In the genomic region with DNA sequence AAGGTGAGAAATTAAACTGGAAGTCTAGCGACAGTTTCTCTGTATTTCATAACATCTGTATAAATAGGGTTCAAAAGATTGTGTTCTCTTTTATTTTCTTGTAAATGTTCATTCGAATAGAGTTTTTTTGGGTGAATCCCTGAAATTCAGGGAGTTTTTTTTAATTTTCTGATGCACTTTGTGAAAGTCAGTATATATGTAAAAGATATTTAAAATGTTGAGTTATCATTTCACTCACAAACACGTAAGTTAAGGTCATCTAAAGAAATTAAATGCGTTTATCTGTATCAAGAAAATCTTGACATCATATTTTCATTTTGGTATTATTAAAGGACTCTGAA, we compare ENCODE assay signal across 16 cellular contexts. TPM values are rescaled to one million over a fixed set of nuclear protein-coding genes. Genes with fewer than 3 reads are reported as not detected.
DNase-seq lines count a peak whose midpoint lies in the region; ATAC-seq, FAIRE-seq and TF ChIP-seq lines count a peak whose summit lies in the region.
"Had no signal": no experiment of that assay in that cellular context is flagged by ENCODE, and none has a peak within 500 bp of the region (broad histone marks: within the 10 kb centered on the region; RNA-seq: fewer than 3 reads in every experiment).

No MANE protein-coding gene starts in this region.

- H3K27me3 Mint-ChIP-seq in activated naive CD4-positive, alpha-beta T cell treated with anti-CD3 and anti-CD28 coated beads, Interleukin-2, amount 50 U/mL, for 24 hours, result peaks cover 48% of the 10 kb centered on the region
- H3K27me3 Mint-ChIP-seq in stimulated activated naive CD8-positive, alpha-beta T cell treated with anti-CD3 and anti-CD28 coated beads, Interleukin-15, amount 100 ng/mL, for 72 hours, result peaks cover 99% of the 10 kb centered on the region

- no peaks in the 10 kb centered on the region for H3K79me2 ChIP-seq in OCI-LY1 (ENCODE audit: insufficient read depth, low read length)
- H3K79me2 ChIP-seq in endothelial cell of umbilical vein (ENCODE audit: control insufficient read depth, insufficient read depth, low read length), result no peaks in the 10 kb centered on the region

- peak overlapping the region; percentile 63 for H3K4me3 ChIP-seq in OCI-LY1 (ENCODE audit: low read depth, low read length, poor library complexity, severe bottlenecking)
- H3K4me3 ChIP-seq in endothelial cell of umbilical vein (replicated peaks in 1 of 3; ENCODE audit: insufficient read depth in 1 of 3, low read depth in 1 of 3, low read length in 3 of 3), result no peak overlapping the region
- H3K4me3 ChIP-seq: left lung had no signal

- H3F3A ChIP-seq in OCI-LY1 (ENCODE audit: insufficient read depth, low read length), result no peaks in the 10 kb centered on the region

- no peaks in the 10 kb centered on the region for H3K9me2 ChIP-seq in OCI-LY1 (ENCODE audit: low read depth, low read length)

- CTCF ChIA-PET in endothelial cell of umbilical vein (lab: Charles Lee), result interaction anchor here (0.6 to 1.9 kb wide), 4 partner anchors 12 to 454 kb away, joined by 3 to 6 read pairs (median 4); no protein-coding TSS in a partner anchor

- POLR2A ChIA-PET in endothelial cell of umbilical vein (lab: Charles Lee), result no interaction called here

- H2AFZ ChIP-seq in OCI-LY1 (ENCODE audit: low read length) (no peak overlapping the region), endothelial cell of umbilical vein (ENCODE audit: low read depth, low read length) (no peak overlapping the region)

- H3K27ac Mint-ChIP-seq in activated naive CD4-positive, alpha-beta T cell treated with anti-CD3 and anti-CD28 coated beads, Interleukin-2, amount 50 U/mL, for 24 hours, result no peak overlapping the region
- H3K27ac Mint-ChIP-seq in stimulated activated naive CD8-positive, alpha-beta T cell treated with anti-CD3 and anti-CD28 coated beads, Interleukin-15, amount 100 ng/mL, for 72 hours, result no peak overlapping the region

- H3K27ac ChIP-seq in OCI-LY1 (ENCODE audit: low read depth, low read length, poor library complexity, severe bottlenecking), result no peak overlapping the region
- H3K27ac ChIP-seq in endothelial cell of umbilical vein (ENCODE audit: insufficient read depth, low read depth, low read length), result no peak overlapping the region
- H3K27ac ChIP-seq: epithelial cell of prostate, heart left ventricle, left lung had no signal

- H3K9me1 ChIP-seq in endothelial cell of umbilical vein (replicated peaks; ENCODE audit: control insufficient read depth, extremely low read depth, insufficient read depth, low read length), result no peaks in the 10 kb centered on the region

- H3K4me1 ChIP-seq in OCI-LY1 (ENCODE audit: insufficient read depth, low read length, severe bottlenecking), result peaks cover 60% of the 10 kb centered on the region
- H3K4me1 ChIP-seq in endothelial cell of umbilical vein (ENCODE audit: control insufficient read depth, extremely low read depth, insufficient read depth, low read length), result peaks cover 38% of the 10 kb centered on the region
- H3K4me1 ChIP-seq: BE2C had no signal

- ATAC-seq in stimulated activated naive CD8-positive, alpha-beta T cell treated with anti-CD3 and anti-CD28 coated beads, Interleukin-15, amount 100 ng/mL, for 72 hours, result no peak
- no peak for ATAC-seq in left ventricle myocardium superior
- no peak for ATAC-seq in GM19328 (IDR thresholded peaks at IDR 0.05; ENCODE audit: unreplicated experiment)
- ATAC-seq: heart left ventricle, left lung had no signal

- H3K27me3 ChIP-seq in OCI-LY1 (ENCODE audit: insufficient read depth, low read length), result peaks cover 2% of the 10 kb centered on the region; the same call in 1 of the 2 replicates
- peaks cover 84 to 97% of the 10 kb centered on the region in 2 experiments for H3K27me3 ChIP-seq in endothelial cell of umbilical vein (ENCODE audit: control insufficient read depth in 2 of 2, insufficient read depth in 2 of 2, low read length in 2 of 2)

- no peak for DNase-seq in activated naive CD4-positive, alpha-beta T cell treated with Interleukin-2 at 50 U/mL for 16 hours
- peak; percentile 26 for DNase-seq in endothelial cell of umbilical vein (ENCODE audit: low read depth, low spot score)
- DNase-seq in stimulated activated naive CD8-positive, alpha-beta T cell treated with anti-CD3 and anti-CD28 coated beads, Interleukin-15, amount 100 ng/mL, for 72 hours, result no peak
- no peak for DNase-seq in NCI-H2196 treated with DMSO at 0.1 percent for 48 hours (lab: John Stamatoyannopoulos, UW; ENCODE audit: unreplicated experiment)
- DNase-seq in left ventricle myocardium superior, result no peak
- DNase-seq: BE2C; heart left ventricle; left lung; posterior cingulate gyrus; stimulated activated naive B cell treated with anti-CD40 and anti-IgM and Interleukin-4, amounts not matched to agents 10 μg/mL and 1 μg/mL and 100 μg/mL, for 72 hours; T-helper 9 cell had no signal

- no peak for FAIRE-seq in endothelial cell of umbilical vein (lab: Jason Lieb, UNC)
- FAIRE-seq: bronchial epithelial cell had no signal

- H4K20me1 ChIP-seq in OCI-LY1 (ENCODE audit: insufficient read depth, low read length) (no peaks in the 10 kb centered on the region), endothelial cell of umbilical vein (replicated peaks; ENCODE audit: control insufficient read depth, extremely low read depth, insufficient read depth, low read length) (no peaks in the 10 kb centered on the region)

- H3K9me3 Mint-ChIP-seq in activated naive CD4-positive, alpha-beta T cell treated with anti-CD3 and anti-CD28 coated beads, Interleukin-2, amount 50 U/mL, for 24 hours, result no peaks in the 10 kb centered on the region
- H3K9me3 Mint-ChIP-seq in stimulated activated naive CD8-positive, alpha-beta T cell treated with anti-CD3 and anti-CD28 coated beads, Interleukin-15, amount 100 ng/mL, for 72 hours, result no peaks in the 10 kb centered on the region
- H3K9me3 Mint-ChIP-seq: stimulated activated naive B cell treated with anti-CD40 and anti-IgM and Interleukin-4, amounts not matched to agents 10 μg/mL and 1 μg/mL and 100 μg/mL, for 72 hours had no signal

- BruUV-seq in endothelial cell of umbilical vein (replicated peaks; lab: Mats Ljungman, UMichigan), result no TSS peak

- no peaks in the 10 kb centered on the region for H3K36me3 Mint-ChIP-seq in activated naive CD4-positive, alpha-beta T cell treated with anti-CD3 and anti-CD28 coated beads, Interleukin-2, amount 50 U/mL, for 24 hours

- peak overlapping the region; percentile 58; the same call in 1 of the 2 replicates for H3K9ac ChIP-seq in OCI-LY1 (ENCODE audit: low read length)
- no peak overlapping the region for H3K9ac ChIP-seq in endothelial cell of umbilical vein (replicated peaks; ENCODE audit: extremely low read depth, insufficient read depth, low read length)

- no peak for TF ChIP-seq CTCF in OCI-LY1 (IDR thresholded peaks at IDR 0.05; ENCODE audit: low read length)
- TF ChIP-seq CTCF in endothelial cell of umbilical vein (IDR thresholded peaks at IDR 0.05; ENCODE audit: extremely low read depth in 1 of 2, insufficient read depth in 1 of 2, low read depth in 1 of 2, low read length in 2 of 2), result no peak

- intact Hi-C loops in endothelial cell of umbilical vein (cut with micrococcal nuclease) (loop anchor here (5.0 kb wide), 1 partner anchor 91 kb away; the partner anchor contains the start of gene OLA1), left ventricle myocardium superior (cut with micrococcal nuclease) (no loop called here)

- no peak for TF ChIP-seq POLR2A in endothelial cell of umbilical vein (IDR thresholded peaks at IDR 0.05; ENCODE audit: low read depth, low read length)

- H3K36me3 ChIP-seq in OCI-LY1 (ENCODE audit: insufficient read depth, low read length) (no peaks in the 10 kb centered on the region), endothelial cell of umbilical vein (ENCODE audit: control insufficient read depth in 2 of 2, extremely low read depth in 1 of 2, insufficient read depth in 2 of 2, low read length in 2 of 2) (no peaks in the 10 kb centered on the region)
- H3K36me3 ChIP-seq: BE2C, heart left ventricle, left lung had no signal

- peaks cover 48% of the 10 kb centered on the region for H3K4me1 Mint-ChIP-seq in activated naive CD4-positive, alpha-beta T cell treated with anti-CD3 and anti-CD28 coated beads, Interleukin-2, amount 50 U/mL, for 24 hours
- H3K4me1 Mint-ChIP-seq in stimulated activated naive CD8-positive, alpha-beta T cell treated with anti-CD3 and anti-CD28 coated beads, Interleukin-15, amount 100 ng/mL, for 72 hours, result peaks cover 78% of the 10 kb centered on the region

- H3K4me3 Mint-ChIP-seq in activated naive CD4-positive, alpha-beta T cell treated with anti-CD3 and anti-CD28 coated beads, Interleukin-2, amount 50 U/mL, for 24 hours, result peak overlapping the region; percentile 81
- H3K4me3 Mint-ChIP-seq in stimulated activated naive CD8-positive, alpha-beta T cell treated with anti-CD3 and anti-CD28 coated beads, Interleukin-15, amount 100 ng/mL, for 72 hours, result peak overlapping the region; percentile 73 to 77

- peak overlapping the region; percentile 80 for H3K4me2 ChIP-seq in OCI-LY1 (ENCODE audit: low read length)
- H3K4me2 ChIP-seq in endothelial cell of umbilical vein (ENCODE audit: insufficient read depth, low read length), result no peak overlapping the region

- dilution Hi-C loops in endothelial cell of umbilical vein (cut with MboI; ENCODE audit: extremely low pct_ligation_motif_present, low sequenced_read_pairs), result no loop called here

- H3K9me3 ChIP-seq in OCI-LY1 (ENCODE audit: low read length) (no peaks in the 10 kb centered on the region), endothelial cell of umbilical vein (replicated peaks; ENCODE audit: control insufficient read depth, insufficient read depth, low read length) (no peaks in the 10 kb centered on the region)
- H3K9me3 ChIP-seq: BE2C, heart left ventricle, left lung had no signal

RNA-seq across cellular contexts. Expression of gene SP9, which starts 3.4 kb away (rescaled TPM):
- not detected in 2 replicates for total RNA-seq in endothelial cell of umbilical vein
- not detected in 2 replicates for polyA plus RNA-seq in endothelial cell of umbilical vein
- polyA plus RNA-seq in endothelial cell of umbilical vein (2011; cell fraction: cytosol; rRNA removed), result not detected in 2 replicates
- not detected in 2 replicates for polyA plus RNA-seq in endothelial cell of umbilical vein (2011; cell fraction: nucleus; rRNA removed)
- not detected in 2 replicates for polyA plus RNA-seq in endothelial cell of umbilical vein (2012)
- not detected in 2 replicates for polyA minus RNA-seq in endothelial cell of umbilical vein
- polyA minus RNA-seq in endothelial cell of umbilical vein (2011; cell fraction: cytosol; rRNA and poly(A)+ RNA removed), result not detected
- polyA minus RNA-seq in endothelial cell of umbilical vein (2011; cell fraction: nucleus; rRNA and poly(A)+ RNA removed), result not detected in 2 replicates
- not detected for total RNA-seq in left ventricle myocardium superior
- total RNA-seq: bronchial epithelial cell, left lung had no signal
- polyA plus RNA-seq: heart left ventricle had no signal

RNA-seq across cellular contexts. Expression of gene SCRN3, which starts 57.4 kb away (rescaled TPM):
- total RNA-seq in endothelial cell of umbilical vein, result 21.7 and 24.0 TPM in 2 replicates
- polyA plus RNA-seq in endothelial cell of umbilical vein, result 6.9 and 10.7 TPM in 2 replicates
- polyA plus RNA-seq in endothelial cell of umbilical vein (2011; cell fraction: cytosol; rRNA removed), result 11.7 and 12.2 TPM in 2 replicates
- 14.4 and 17.5 TPM in 2 replicates for polyA plus RNA-seq in endothelial cell of umbilical vein (2011; cell fraction: nucleus; rRNA removed)
- polyA plus RNA-seq in endothelial cell of umbilical vein (2012), result 16.4 and 25.0 TPM in 2 replicates
- 7.9 and 14.4 TPM in 2 replicates for polyA minus RNA-seq in endothelial cell of umbilical vein
- 5.4 TPM for polyA minus RNA-seq in endothelial cell of umbilical vein (2011; cell fraction: cytosol; rRNA and poly(A)+ RNA removed)
- 11.9 and 13.8 TPM in 2 replicates for polyA minus RNA-seq in endothelial cell of umbilical vein (2011; cell fraction: nucleus; rRNA and poly(A)+ RNA removed)
- 43.5 TPM for total RNA-seq in left ventricle myocardium superior
